ENCODE assay signal across 8 cellular contexts in the genomic region with DNA sequence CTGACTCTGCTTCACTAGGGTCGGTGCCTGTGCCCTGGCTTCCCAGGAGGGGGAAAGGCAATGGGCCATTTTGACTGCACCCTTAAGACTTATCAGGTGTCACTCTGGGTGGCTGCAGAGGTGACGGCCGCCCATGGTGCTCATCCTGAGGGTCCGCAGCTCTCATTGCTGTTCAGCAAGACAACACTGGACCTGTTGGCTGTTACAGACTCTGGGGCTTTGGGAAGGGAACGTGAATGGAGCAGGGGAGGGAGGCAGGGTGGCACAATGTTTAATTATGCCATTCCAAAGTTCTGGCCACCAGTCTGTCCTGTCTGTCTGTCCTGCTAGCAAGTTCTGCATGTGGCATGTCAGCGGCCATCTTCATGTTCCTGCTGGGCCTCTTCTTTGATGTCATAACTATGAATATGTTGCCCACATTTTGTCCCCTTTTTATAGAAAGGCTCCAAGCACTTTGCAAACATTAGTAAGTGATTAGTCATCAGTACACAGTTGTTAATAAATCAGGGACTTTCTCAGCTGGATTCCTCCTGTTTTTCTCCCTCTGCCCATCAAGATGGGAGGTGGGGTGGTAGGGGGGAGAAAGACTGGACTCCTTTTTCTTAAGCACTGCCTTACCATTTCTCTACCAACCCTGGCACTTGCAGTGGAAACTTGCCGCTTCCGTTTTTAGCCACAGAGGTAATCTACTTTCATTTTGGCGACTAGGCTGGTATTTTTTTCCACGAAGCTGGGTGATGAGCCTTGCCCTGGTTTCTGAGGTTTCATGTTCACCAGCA.
A peak's percentile ranks its signal among the peaks of the same experiment; 100 is the strongest.
DNase-seq lines count a peak whose midpoint lies in the region; ATAC-seq and TF ChIP-seq lines count a peak whose summit lies in the region.

No MANE protein-coding gene starts in this region.

- no peaks in the 10 kb centered on the region for H3K27me3 Mint-ChIP-seq in activated naive CD8-positive, alpha-beta T cell
- peaks cover 2% of the 10 kb centered on the region for H3K27me3 Mint-ChIP-seq in endothelial cell (ENCODE audit: unreplicated experiment)

- CTCF ChIA-PET in SK-N-SH (lab: Yijun Ruan, JAX), result interaction anchor here (1.5 kb wide), 1 partner anchor 269 kb away, joined by 4 read pairs; no protein-coding TSS in a partner anchor

- no peaks in the 10 kb centered on the region for H3K9me3 ChIP-seq in SK-N-SH

- H3K27me3 ChIP-seq in SK-N-SH (ENCODE audit: insufficient read depth), result no peaks in the 10 kb centered on the region

- no peaks in the 10 kb centered on the region for H3K9me3 Mint-ChIP-seq in activated naive CD8-positive, alpha-beta T cell (ENCODE audit: low read depth)
- H3K9me3 Mint-ChIP-seq in endothelial cell (ENCODE audit: unreplicated experiment), result no peaks in the 10 kb centered on the region

- no peaks in the 10 kb centered on the region for H3K36me3 Mint-ChIP-seq in activated naive CD8-positive, alpha-beta T cell
- H3K36me3 Mint-ChIP-seq in endothelial cell (ENCODE audit: low read depth, unreplicated experiment), result no peaks in the 10 kb centered on the region

- H3K4me2 ChIP-seq in SK-N-SH, result peak overlapping the region; percentile 63

- DNase-seq in SK-N-SH (no peak), kidney glomerular epithelial cell (lab: John Stamatoyannopoulos, UW) (peak; percentile 74), anterior cingulate cortex (lab: John Stamatoyannopoulos, UW) (no peak), endothelial cell (ENCODE audit: low spot score) (no peak)
- peak; percentile 55 for DNase-seq in stimulated activated CD8-positive, alpha-beta memory T cell treated with anti-CD3 and anti-CD28 coated beads, Interleukin-15, amount 100 ng/mL, for 1 hour (ENCODE audit: low read depth)

- ATAC-seq in GM18868 (IDR thresholded peaks at IDR 0.05; ENCODE audit: unreplicated experiment), result peak; percentile 91
- peak; percentile 51 for ATAC-seq in HG03095 (IDR thresholded peaks at IDR 0.05; ENCODE audit: unreplicated experiment)

- TF ChIP-seq CTCF in SK-N-SH (IDR thresholded peaks at IDR 0.05) (no peak), endothelial cell (IDR thresholded peaks at IDR 0.05; ENCODE audit: unreplicated experiment) (no peak)

- peak overlapping the region; percentile 52; the same call in 1 of the 2 replicates for H2AFZ ChIP-seq in SK-N-SH (ENCODE audit: low read depth)

- peak overlapping the region; percentile 9 to 30; a peak in 2 of 4 replicates for H3K4me3 ChIP-seq in SK-N-SH (ENCODE audit: low read depth in 2 of 2, low read length in 1 of 2)

- no peaks in the 10 kb centered on the region for H3K36me3 ChIP-seq in SK-N-SH (replicated peaks in 1 of 2; ENCODE audit: control insufficient read depth in 1 of 2, insufficient read depth in 2 of 2, low read length in 1 of 2)

- H3K4me1 Mint-ChIP-seq in activated naive CD8-positive, alpha-beta T cell (ENCODE audit: low read depth), result peaks cover 12% of the 10 kb centered on the region
- no peaks in the 10 kb centered on the region for H3K4me1 Mint-ChIP-seq in endothelial cell (ENCODE audit: unreplicated experiment)

- 61% methylated on average over 10 of the region's 10 CpGs for WGBS in SK-N-SH (ENCODE audit: low lambda C conversion rate)

- peak overlapping the region; percentile 38 to 45; a peak in 3 of 4 replicates for H3K27ac ChIP-seq in SK-N-SH (ENCODE audit: low read depth in 2 of 2, low read length in 1 of 2)

- H3K9me2 ChIP-seq in SK-N-SH, result no peaks in the 10 kb centered on the region

- H3K27ac Mint-ChIP-seq in activated naive CD8-positive, alpha-beta T cell, result no peak overlapping the region
- H3K27ac Mint-ChIP-seq in endothelial cell (ENCODE audit: unreplicated experiment), result no peak overlapping the region

- H3K4me3 Mint-ChIP-seq in activated naive CD8-positive, alpha-beta T cell, result peak overlapping the region; percentile 84
- no peak overlapping the region for H3K4me3 Mint-ChIP-seq in endothelial cell (ENCODE audit: unreplicated experiment)

- H3K9ac ChIP-seq in SK-N-SH, result peak overlapping the region; percentile 15; the same call in 1 of the 2 replicates

- H3F3A ChIP-seq in SK-N-SH (replicated peaks; ENCODE audit: insufficient read depth), result peaks cover 9% of the 10 kb centered on the region

- POLR2A ChIA-PET in SK-N-SH (lab: Yijun Ruan, JAX), result no interaction called here

- no peaks in the 10 kb centered on the region for H4K20me1 ChIP-seq in SK-N-SH (ENCODE audit: insufficient read depth)

- no peaks in the 10 kb centered on the region for H3K79me2 ChIP-seq in SK-N-SH (ENCODE audit: insufficient read depth)

- TF ChIP-seq RAD21 in SK-N-SH (IDR thresholded peaks at IDR 0.05; ENCODE audit: low read length), result no peak

- TF ChIP-seq EP300 in SK-N-SH (IDR thresholded peaks at IDR 0.05; ENCODE audit: borderline replicate concordance in 1 of 2, low read depth in 1 of 2, low read length in 1 of 2), result no peak

- peaks cover 0 to 9% of the 10 kb centered on the region in 2 experiments; a peak in 3 of 4 replicates for H3K4me1 ChIP-seq in SK-N-SH (ENCODE audit: control insufficient read depth in 1 of 2, insufficient read depth in 2 of 2, low read depth in 1 of 2, low read length in 1 of 2)

TF ChIP-seq in SK-N-SH, 30 proteins besides CTCF, POLR2A, EP300 and RAD21:
- TF ChIP-seq JUND (IDR thresholded peaks at IDR 0.05) (peak; percentile 68), TCF12 (IDR thresholded peaks at IDR 0.05) (peak; percentile 51), TEAD4 (IDR thresholded peaks at IDR 0.05; ENCODE audit: borderline replicate concordance, insufficient read depth) (0 out of 2 replicates have a peak, but pooled peaks have one; percentile 16), MEF2A (IDR thresholded peaks at IDR 0.05; ENCODE audit: borderline replicate concordance, low read depth) (no peak), GATA2 (CRISPR knock-in tag; IDR thresholded peaks at IDR 0.05) (no peak), GABPA (IDR thresholded peaks at IDR 0.05; ENCODE audit: low read depth) (no peak), FOSL2 (IDR thresholded peaks at IDR 0.05; ENCODE audit: borderline replicate concordance, low read depth) (peak; percentile 53; the same call in 1 of the 2 replicates), YY1 (IDR thresholded peaks at IDR 0.05; ENCODE audit: low read depth) (peak; percentile 54; the same call in 1 of the 2 replicates)
- TF ChIP-seq, protein P1, sequence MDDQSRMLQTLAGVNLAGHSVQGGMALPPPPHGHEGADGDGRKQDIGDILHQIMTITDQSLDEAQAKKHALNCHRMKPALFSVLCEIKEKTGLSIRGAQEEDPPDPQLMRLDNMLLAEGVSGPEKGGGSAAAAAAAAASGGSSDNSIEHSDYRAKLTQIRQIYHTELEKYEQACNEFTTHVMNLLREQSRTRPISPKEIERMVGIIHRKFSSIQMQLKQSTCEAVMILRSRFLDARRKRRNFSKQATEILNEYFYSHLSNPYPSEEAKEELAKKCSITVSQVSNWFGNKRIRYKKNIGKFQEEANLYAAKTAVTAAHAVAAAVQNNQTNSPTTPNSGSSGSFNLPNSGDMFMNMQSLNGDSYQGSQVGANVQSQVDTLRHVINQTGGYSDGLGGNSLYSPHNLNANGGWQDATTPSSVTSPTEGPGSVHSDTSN (IDR thresholded peaks at IDR 0.05), result peak; percentile 79
- TF ChIP-seq, protein P2, sequence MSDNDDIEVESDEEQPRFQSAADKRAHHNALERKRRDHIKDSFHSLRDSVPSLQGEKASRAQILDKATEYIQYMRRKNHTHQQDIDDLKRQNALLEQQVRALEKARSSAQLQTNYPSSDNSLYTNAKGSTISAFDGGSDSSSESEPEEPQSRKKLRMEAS (IDR thresholded peaks at IDR 0.05; ENCODE audit: low read depth), result peak; percentile 31; the same call in 1 of the 2 replicates

Comparison
In these comparisons a context has a peak if more than half of its experiments do, and no peak if none do; other contexts are left out.
1. DNase-seq: peak in kidney glomerular epithelial cell (single experiment) and stimulated activated CD8-positive, alpha-beta memory T cell treated with anti-CD3 and anti-CD28 coated beads, Interleukin-15, amount 100 ng/mL, for 1 hour (single experiment); none in SK-N-SH (single experiment), anterior cingulate cortex (0 of 58) and endothelial cell (single experiment).